Comparison of ENCODE assay signal across 1 cellular context in genomic region chr7:116363637-116364432, GRCh38.
TF ChIP-seq lines count a peak whose summit lies in the region.

No MANE protein-coding gene starts in this region.

TF ChIP-seq in K562, 482 proteins besides CTCF, POLR2A, EP300 and RAD21 (continued from another document and continues in another):
- TF ChIP-seq HOMEZ (CRISPR knock-in tag; IDR thresholded peaks at IDR 0.05) (no peak), WHSC1 (IDR thresholded peaks at IDR 0.05; ENCODE audit: low read length) (no peak), ZFP91 (CRISPR knock-in tag; IDR thresholded peaks at IDR 0.05) (no peak), ZC3H8 (IDR thresholded peaks at IDR 0.05) (no peak), ARID1B (IDR thresholded peaks at IDR 0.05) (peak; percentile 79), ZNF644 (tag; IDR thresholded peaks at IDR 0.05; ENCODE audit: low read depth) (no peak), ZNF23 (CRISPR knock-in tag; IDR thresholded peaks at IDR 0.05) (peak; percentile 62; the same call in 1 of the 2 replicates), LARP7 (IDR thresholded peaks at IDR 0.05) (no peak), THRA (IDR thresholded peaks at IDR 0.05) (no peak), CTBP1 (IDR thresholded peaks at IDR 0.05; ENCODE audit: borderline replicate concordance) (no peak), ETS1 (conservative IDR thresholded peaks at IDR 0.05; ENCODE audit: control insufficient read depth, low read depth, low read length) (no peak), MTF1 (CRISPR knock-in tag; IDR thresholded peaks at IDR 0.05; ENCODE audit: borderline replicate concordance) (no peak), MAFF (IDR thresholded peaks at IDR 0.05; ENCODE audit: low read length) (peak; percentile 40; the same call in 1 of the 2 replicates), MTA2 (IDR thresholded peaks at IDR 0.05; ENCODE audit: low read depth) (0 out of 2 replicates have a peak, but pooled peaks have one; percentile 35), ZNF318 (IDR thresholded peaks at IDR 0.05; ENCODE audit: borderline replicate concordance in 1 of 2, low read depth in 1 of 2) (peak in 1 of 2 experiments; percentile 16; a peak in 1 of 4 replicates), NFRKB (IDR thresholded peaks at IDR 0.05; ENCODE audit: low read depth) (no peak), HLTF (IDR thresholded peaks at IDR 0.05) (no peak), ARID2 (IDR thresholded peaks at IDR 0.05) (no peak), SIRT6 (IDR thresholded peaks at IDR 0.05; ENCODE audit: low read depth, low read length) (no peak), HDAC6 (IDR thresholded peaks at IDR 0.05; ENCODE audit: low read depth, low read length) (no peak), NFE2L1 (tag; IDR thresholded peaks at IDR 0.05; ENCODE audit: borderline replicate concordance, low read depth) (peak; percentile 78), SRSF1 (IDR thresholded peaks at IDR 0.05; ENCODE audit: low read depth, low read length) (no peak), ZFP30 (CRISPR knock-in tag; IDR thresholded peaks at IDR 0.05; ENCODE audit: borderline replicate concordance) (no peak), TCF3 (CRISPR knock-in tag; IDR thresholded peaks at IDR 0.05) (peak; percentile 82), THRB (CRISPR knock-in tag; conservative IDR thresholded peaks at IDR 0.05) (no peak), ZBTB1 (CRISPR knock-in tag; IDR thresholded peaks at IDR 0.05; ENCODE audit: borderline replicate concordance, low read depth) (no peak), KDM1A (IDR thresholded peaks at IDR 0.05) (peak in 1 of 2 experiments; percentile 35; a peak in 1 of 4 replicates), ZNF12 (CRISPR knock-in tag; IDR thresholded peaks at IDR 0.05) (no peak), CREBBP (IDR thresholded peaks at IDR 0.05; ENCODE audit: low read depth, low read length) (no peak), BACH1 (tag; IDR thresholded peaks at IDR 0.05) (0 out of 2 replicates have a peak, but pooled peaks have one; percentile 40), ATF3 (IDR thresholded peaks at IDR 0.05) (peak; percentile 78), ATF3 (CRISPR knock-in tag; conservative IDR thresholded peaks at IDR 0.05) (no peak), ZKSCAN3 (CRISPR knock-in tag; IDR thresholded peaks at IDR 0.05) (no peak), ATF4 (CRISPR knock-in tag; IDR thresholded peaks at IDR 0.05) (0 out of 2 replicates have a peak, but pooled peaks have one; percentile 25), ZNF175 (CRISPR knock-in tag; IDR thresholded peaks at IDR 0.05; ENCODE audit: low read depth) (no peak), TFAP4 (CRISPR knock-in tag; IDR thresholded peaks at IDR 0.05; ENCODE audit: borderline replicate concordance) (no peak), ZNF592 (IDR thresholded peaks at IDR 0.05) (no peak)
